1 cellular context compared by ENCODE assay signal in genomic region chr1:219362702-219363101, GRCh38.
TF ChIP-seq lines count a peak whose summit lies in the region.

No MANE protein-coding gene starts in this region.

TF ChIP-seq in endothelial cell of umbilical vein, 7 proteins besides CTCF, POLR2A, EP300 and RAD21 (continued from another document):
- TF ChIP-seq MYC (IDR thresholded peaks at IDR 0.05; ENCODE audit: low read depth, low read length) (no peak), EZH2 (IDR thresholded peaks at IDR 0.05; ENCODE audit: borderline replicate concordance, low read depth, low read length, severe bottlenecking) (no peak), FOS (IDR thresholded peaks at IDR 0.05; ENCODE audit: borderline replicate concordance, insufficient read depth, low read length) (peak; percentile 30), MAX (IDR thresholded peaks at IDR 0.05; ENCODE audit: insufficient read depth, insufficient read length) (no peak), JUN (IDR thresholded peaks at IDR 0.05; ENCODE audit: borderline replicate concordance, insufficient read depth, insufficient read length, low read depth) (no peak), POLR2AphosphoS5 (IDR thresholded peaks at IDR 0.05; ENCODE audit: insufficient read depth, low read depth, low read length) (peak; percentile 19)
TF ChIP-seq in endothelial cell of umbilical vein: peak in this region for 2.
